15 cellular contexts compared by ENCODE assay signal in genomic region chr12:127819066-127819465, GRCh38.
"Had no signal": no experiment of that assay in that cellular context is flagged by ENCODE, and none has a peak within 500 bp of the region (broad histone marks: within the 10 kb centered on the region; RNA-seq: fewer than 3 reads in every experiment).

No MANE protein-coding gene starts in this region.

- FAIRE-seq: bronchial epithelial cell, kidney had no signal

- DNase-seq: activated CD4-positive, CD25-positive, alpha-beta regulatory T cell treated with anti-CD3 and anti-CD28 coated beads, Interleukin-2, amount 50 U/mL, for 72 hours; activated naive CD4-positive, alpha-beta T cell; activated naive CD8-positive, alpha-beta T cell treated with anti-CD3 and anti-CD28 coated beads, Interleukin-2, amount 50 U/mL, for 24 hours; activated T-cell treated with anti-CD3 and anti-CD28 coated beads for 4 hours; effector memory CD8-positive, alpha-beta T cell; hippocampal formation; kidney; left lung; mammary epithelial cell; naive B cell; stimulated activated CD4-positive, alpha-beta T cell treated with anti-CD3 and anti-CD28 coated beads, Interleukin-1b, Interleukin-23, amount 100 ng/mL, for 48 hours; T-helper 9 cell had no signal

- H3K4me3 ChIP-seq: ascending aorta, left lung, neural progenitor cell had no signal
